In genomic region chr2:66555511-66556324, GRCh38 we compare ENCODE assay signal across 10 cellular contexts.
DNase-seq lines count a peak whose midpoint lies in the region; ATAC-seq and TF ChIP-seq lines count a peak whose summit lies in the region.
"Had no signal": no experiment of that assay in that cellular context is flagged by ENCODE, and none has a peak within 500 bp of the region (broad histone marks: within the 10 kb centered on the region; RNA-seq: fewer than 3 reads in every experiment).

No MANE protein-coding gene starts in this region.

- no peak for ATAC-seq in HG02970 (IDR thresholded peaks at IDR 0.05; ENCODE audit: low FRiP score, unreplicated experiment)

- H3K9me3 Mint-ChIP-seq in Calu3 (ENCODE audit: low read depth, unreplicated experiment), result no peaks in the 10 kb centered on the region

- TF ChIP-seq CTCF in spleen (IDR thresholded peaks at IDR 0.05 in 8 of 11, conservative IDR thresholded peaks at IDR 0.05 in 3 of 11) (no peak), Calu3 (IDR thresholded peaks at IDR 0.05; ENCODE audit: unreplicated experiment) (no peak)

- H3K4me1 Mint-ChIP-seq in Calu3 (ENCODE audit: low read depth, unreplicated experiment), result no peaks in the 10 kb centered on the region

- no peaks in the 10 kb centered on the region for H3K36me3 ChIP-seq in spleen

- no peaks in the 10 kb centered on the region for H3K27me3 Mint-ChIP-seq in Calu3 (ENCODE audit: unreplicated experiment)

- CTCF ChIA-PET in Calu3 (lab: Charles Lee), result interaction anchor here (0.6 kb wide), 1 partner anchor 23 kb away, joined by 3 read pairs; no protein-coding TSS in a partner anchor

- no peaks in the 10 kb centered on the region for H3K36me3 Mint-ChIP-seq in Calu3 (ENCODE audit: insufficient read depth, unreplicated experiment)

- peak overlapping the region in 6 of 8 donors; percentile 5 to 55 (median 17) for H3K4me3 ChIP-seq in spleen

- in situ Hi-C loops in KBM-7 (cut with MboI; ENCODE audit: low pct_unique_long_range_greater_than_20kb, low sequenced_read_pairs), result no loop called here

- H3K9me3 ChIP-seq in spleen, result no peaks in the 10 kb centered on the region

- no peak for TF ChIP-seq POLR2A in spleen (IDR thresholded peaks at IDR 0.05)

- H3K4me1 ChIP-seq in spleen, result peaks cover 0 to 34% (median 10%) of the 10 kb centered on the region in 6 donors

- peaks cover 0 to 4% (median 0%) of the 10 kb centered on the region in 7 donors for H3K27me3 ChIP-seq in spleen (replicated peaks in 1 of 7)

- DNase-seq in KBM-7, result peak; percentile 43
- DNase-seq in amniotic epithelial cell (ENCODE audit: low read depth), result peak; percentile 42
- peak; percentile 45 for DNase-seq in inferior parietal cortex (ENCODE audit: extremely low spot score)
- DNase-seq in spleen, result no peak
- DNase-seq in NCI-H1694 (lab: John Stamatoyannopoulos, UW), result no peak
- DNase-seq in Calu3, result no peak
- no peak for DNase-seq in activated naive CD4-positive, alpha-beta T cell treated with Interleukin-2 at 50 U/mL for 16 hours
- DNase-seq: activated CD4-positive, alpha-beta T cell treated with anti-CD3 and anti-CD28 coated beads for 4 hours; NCI-H1048 had no signal

- no peak overlapping the region for H3K27ac Mint-ChIP-seq in Calu3 (ENCODE audit: unreplicated experiment)

- intact Hi-C loops in spleen (cut with DNase I; ENCODE audit: low total_unique reads) (no loop called here), Calu3 (cut with micrococcal nuclease; ENCODE audit: unreplicated experiment) (no loop called here)

- no TSS peak for BruUV-seq in Calu3 (replicated peaks; lab: Mats Ljungman, UMichigan)

- WGBS in spleen, 5 donors, result 5 to 12% (median 7%) methylated on average over 13 of the region's 13 CpGs

- H3K4me3 Mint-ChIP-seq in Calu3 (ENCODE audit: low read depth, unreplicated experiment), result no peak overlapping the region

- peak overlapping the region in 7 of 8 donors; percentile 21 to 64 (median 39) for H3K27ac ChIP-seq in spleen

Comparison
In these comparisons a context has a peak if more than half of its experiments do, and no peak if none do; other contexts are left out.
1. DNase-seq: peak in KBM-7 (single experiment), amniotic epithelial cell (single experiment) and inferior parietal cortex (single experiment); none in spleen (single experiment), NCI-H1694 (single experiment), Calu3 (single experiment) and activated naive CD4-positive, alpha-beta T cell treated with Interleukin-2 at 50 U/mL for 16 hours (single experiment).